In genomic region chr6:121851056-121851455, GRCh38 we compare ENCODE assay signal across 1 cellular context.
TF ChIP-seq lines count a peak whose summit lies in the region.

No MANE protein-coding gene starts in this region.

TF ChIP-seq in H1, 55 proteins besides CTCF, POLR2A, EP300 and RAD21:
- peak; percentile 51 for TF ChIP-seq CHD7 (IDR thresholded peaks at IDR 0.05; ENCODE audit: insufficient replicate concordance, low read length)
- peak; percentile 56 for TF ChIP-seq TBP (IDR thresholded peaks at IDR 0.05; ENCODE audit: low read depth, low read length)
- TF ChIP-seq TAF1 (IDR thresholded peaks at IDR 0.05; ENCODE audit: low read depth, low read length) = peak; percentile 50; the same call in 1 of the 2 replicates
- peak; percentile 27; the same call in 1 of the 2 replicates for TF ChIP-seq TEAD4 (IDR thresholded peaks at IDR 0.05; ENCODE audit: low read depth, low read length)
- TF ChIP-seq HDAC2 (IDR thresholded peaks at IDR 0.05; ENCODE audit: borderline replicate concordance in 1 of 2, low read depth in 2 of 2, low read length in 2 of 2) = no peak
- no peak for TF ChIP-seq POLR2AphosphoS5 (IDR thresholded peaks at IDR 0.05; ENCODE audit: low read depth, low read length)
